ENCODE assay signal across 6 cellular contexts in the genomic region with DNA sequence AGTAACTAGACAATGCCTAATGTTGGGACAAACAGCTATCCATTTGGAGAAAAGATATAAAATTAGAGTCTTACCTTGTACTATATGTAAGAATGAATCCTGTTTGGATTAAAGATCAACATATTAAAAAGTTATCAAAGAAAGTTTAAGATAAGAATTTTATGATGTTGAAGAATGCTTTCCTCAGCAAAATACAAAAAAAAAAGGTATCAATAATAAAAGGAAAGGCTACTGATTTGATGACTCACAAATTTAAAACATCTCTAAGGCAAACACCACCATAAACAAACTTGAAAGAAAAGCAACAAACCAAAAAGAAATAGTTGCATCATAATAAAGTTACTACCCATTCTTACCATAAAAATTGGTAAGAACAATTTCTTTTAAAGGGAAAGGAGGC.
"Had no signal": no experiment of that assay in that cellular context is flagged by ENCODE, and none has a peak within 500 bp of the region (broad histone marks: within the 10 kb centered on the region; RNA-seq: fewer than 3 reads in every experiment).

No MANE protein-coding gene starts in this region.

- H2AFZ ChIP-seq: GM23248 had no signal

- H3K27ac ChIP-seq: GM23248, HL-60 had no signal

- DNase-seq: GM23248, GOT3, H9, HCEC 1CT, KG1 had no signal

- H3K9ac ChIP-seq: GM23248 had no signal

- H3K4me3 ChIP-seq: GM23248 had no signal
